In genomic region chr2:7018767-7019166, GRCh38 we compare ENCODE assay signal across 14 cellular contexts.
DNase-seq lines count a peak whose midpoint lies in the region; ATAC-seq and TF ChIP-seq lines count a peak whose summit lies in the region.
"Had no signal": no experiment of that assay in that cellular context is flagged by ENCODE, and none has a peak within 500 bp of the region (broad histone marks: within the 10 kb centered on the region; RNA-seq: fewer than 3 reads in every experiment).

No MANE protein-coding gene starts in this region.

- peak overlapping the region in 4 of 12 donors; percentile 1 to 13 (median 6) for H3K27ac ChIP-seq in heart left ventricle
- H3K27ac ChIP-seq in vagina, result peak overlapping the region; percentile 80
- H3K27ac ChIP-seq: BLaER1 treated with 17β-estradiol and CSF1 and Interleukin-3, amounts not matched to agents 10 nM and 100 nM; KMS-11; Peyer's patch had no signal

- peak overlapping the region in 4 of 5 experiments; percentile 78 to 96 (median 86) for H3K27ac Mint-ChIP-seq in brain
- peak overlapping the region; percentile 89 to 93 (median 90) for H3K27ac Mint-ChIP-seq in nephron

- 67 to 86% (median 72%) methylated on average over 5 of the region's 5 CpGs for WGBS in heart left ventricle, 4 donors

- peaks cover 0 to 83% (median 49%) of the 10 kb centered on the region in 12 donors for H3K4me1 ChIP-seq in heart left ventricle
- H3K4me1 ChIP-seq in vagina, result peaks cover 63% of the 10 kb centered on the region

- H3K36me3 Mint-ChIP-seq in brain, result peaks cover 34% of the 10 kb centered on the region
- peaks cover 46% of the 10 kb centered on the region for H3K36me3 Mint-ChIP-seq in nephron (ENCODE audit: low read depth)

- H3K4me3 Mint-ChIP-seq in brain, result no peak overlapping the region
- H3K4me3 Mint-ChIP-seq in nephron, result no peak overlapping the region

- H3K36me3 ChIP-seq in heart left ventricle (peaks cover 0 to 24% (median 6%) of the 10 kb centered on the region in 9 donors), vagina (peaks cover 0 to 5% of the 10 kb centered on the region in 2 donors)

- TF ChIP-seq CTCF in heart left ventricle (IDR thresholded peaks at IDR 0.05) (no peak), brain (conservative IDR thresholded peaks at IDR 0.05) (no peak), nephron (IDR thresholded peaks at IDR 0.05; ENCODE audit: unreplicated experiment in 3 of 3) (no peak), vagina (IDR thresholded peaks at IDR 0.05) (no peak)

- no peaks in the 10 kb centered on the region for H3K9me3 ChIP-seq in heart left ventricle
- H3K9me3 ChIP-seq in vagina, result no peaks in the 10 kb centered on the region
- H3K9me3 ChIP-seq: BLaER1 treated with 17β-estradiol and CSF1 and Interleukin-3, amounts not matched to agents 10 nM and 100 nM; Peyer's patch had no signal

- ATAC-seq in left ventricle myocardium superior, result peak; percentile 24
- ATAC-seq in heart left ventricle, result no peak
- ATAC-seq in HG03097 (IDR thresholded peaks at IDR 0.05; ENCODE audit: low FRiP score, unreplicated experiment), result no peak
- ATAC-seq in HG03135 (IDR thresholded peaks at IDR 0.05; ENCODE audit: unreplicated experiment), result no peak

- H3K9me3 Mint-ChIP-seq in brain, result no peaks in the 10 kb centered on the region
- no peaks in the 10 kb centered on the region for H3K9me3 Mint-ChIP-seq in nephron

- no peak overlapping the region for H3K4me3 ChIP-seq in heart left ventricle
- no peak overlapping the region for H3K4me3 ChIP-seq in vagina
- H3K4me3 ChIP-seq: BLaER1 treated with 17β-estradiol and CSF1 and Interleukin-3, amounts not matched to agents 10 nM and 100 nM; Peyer's patch had no signal

- TF ChIP-seq POLR2A in heart left ventricle (IDR thresholded peaks at IDR 0.05) (no peak), vagina (IDR thresholded peaks at IDR 0.05) (no peak)

- H3K27me3 ChIP-seq in heart left ventricle, result no peaks in the 10 kb centered on the region
- H3K27me3 ChIP-seq in vagina, result no peaks in the 10 kb centered on the region
- H3K27me3 ChIP-seq: BLaER1 treated with 17β-estradiol and CSF1 and Interleukin-3, amounts not matched to agents 10 nM and 100 nM; Peyer's patch had no signal

- H3K27me3 Mint-ChIP-seq in brain (no peaks in the 10 kb centered on the region), nephron (ENCODE audit: low read depth) (peaks cover 4% of the 10 kb centered on the region)

- H3K4me1 Mint-ChIP-seq in brain (peaks cover 89% of the 10 kb centered on the region), nephron (peaks cover 94% of the 10 kb centered on the region)

- DNase-seq in left ventricle myocardium superior (no peak), heart left ventricle (no peak), vagina (ENCODE audit: extremely low spot score in 2 of 2) (no peak)
- DNase-seq: MV-4-11; NCI-H1694 treated with DMSO at 0.1 percent for 48 hours; NCI-H748 treated with DMSO at 0.1 percent for 48 hours; NK-92 treated with Interleukin-12 subunit alpha and Interleukin-12 subunit beta, amount 100 ng/mL, for 24 hours; Peyer's patch had no signal

- intact Hi-C loops in left ventricle myocardium superior (cut with micrococcal nuclease) (no loop called here), heart left ventricle (cut with DNase I) (no loop called here), vagina (cut with DNase I) (no loop called here)
